Comparison of ENCODE assay signal across 8 cellular contexts in genomic region chr3:154758109-154758868, GRCh38.
A peak's percentile ranks its signal among the peaks of the same experiment; 100 is the strongest.
DNase-seq lines count a peak whose midpoint lies in the region; ATAC-seq and TF ChIP-seq lines count a peak whose summit lies in the region.

No MANE protein-coding gene starts in this region.

- H3K9me3 ChIP-seq in left ventricle myocardium inferior (replicated peaks) (peaks cover 6% of the 10 kb centered on the region), OCI-LY3 (ENCODE audit: insufficient read depth, low read length) (no peaks in the 10 kb centered on the region), thoracic aorta (no peaks in the 10 kb centered on the region)

- no peak overlapping the region for H3K4me3 ChIP-seq in left ventricle myocardium inferior
- H3K4me3 ChIP-seq in OCI-LY3 (ENCODE audit: low read length) = no peak overlapping the region
- no peak overlapping the region for H3K4me3 ChIP-seq in fibroblast of mammary gland (ENCODE audit: control insufficient read depth, low read depth, low read length)
- H3K4me3 ChIP-seq in thoracic aorta = no peak overlapping the region

- H4K20me1 ChIP-seq in OCI-LY3 (ENCODE audit: insufficient read depth, low read length) = no peaks in the 10 kb centered on the region

- DNase-seq in left ventricle myocardium inferior (no peak), cardiac septum (ENCODE audit: low spot score) (no peak), fibroblast of mammary gland (ENCODE audit: low read depth) (peak; percentile 65), thoracic aorta (ENCODE audit: low spot score) (no peak), GM19240 (ENCODE audit: insufficient read length, low spot score) (no peak)
- DNase-seq in activated CD4-positive, CD25-positive, alpha-beta regulatory T cell (lab: John Stamatoyannopoulos, UW) = no peak

- H3K4me2 ChIP-seq in OCI-LY3 (ENCODE audit: low read length) = no peak overlapping the region

- H3K27ac ChIP-seq in left ventricle myocardium inferior (replicated peaks) (no peak overlapping the region), OCI-LY3 (ENCODE audit: low read length) (no peak overlapping the region), thoracic aorta (no peak overlapping the region)

- H3K79me2 ChIP-seq in OCI-LY3 (ENCODE audit: low read length) = no peaks in the 10 kb centered on the region

- H3K36me3 ChIP-seq in left ventricle myocardium inferior (no peaks in the 10 kb centered on the region), OCI-LY3 (replicated peaks; ENCODE audit: low read depth, low read length) (no peaks in the 10 kb centered on the region), thoracic aorta (no peaks in the 10 kb centered on the region)

- H2AFZ ChIP-seq in OCI-LY3 (ENCODE audit: low read depth, low read length) = no peak overlapping the region

- H3K27me3 ChIP-seq in left ventricle myocardium inferior (ENCODE audit: low read depth) (no peaks in the 10 kb centered on the region), OCI-LY3 (ENCODE audit: low read depth, low read length) (no peaks in the 10 kb centered on the region), thoracic aorta (replicated peaks; ENCODE audit: insufficient read depth) (no peaks in the 10 kb centered on the region)

- H3K4me1 ChIP-seq in left ventricle myocardium inferior (no peaks in the 10 kb centered on the region), OCI-LY3 (ENCODE audit: low read length) (peaks cover 4% of the 10 kb centered on the region; the same call in 1 of the 2 replicates), thoracic aorta (ENCODE audit: control insufficient read depth in 1 of 2, low read depth in 2 of 2) (peaks cover 0 to 5% of the 10 kb centered on the region in 2 donors)

- intact Hi-C loops in left ventricle myocardium inferior (cut with micrococcal nuclease) (no loop called here), cardiac septum (cut with DNase I) (loop anchor here (5.0 kb wide), 1 partner anchor 564 kb away; no protein-coding TSS in a partner anchor)

- no peak for ATAC-seq in thoracic aorta (ENCODE audit: insufficient number of reproducible peaks, low FRiP score, low read depth)
- ATAC-seq in GM18511 (IDR thresholded peaks at IDR 0.05; ENCODE audit: unreplicated experiment) = no peak

- TF ChIP-seq CTCF in left ventricle myocardium inferior (IDR thresholded peaks at IDR 0.05; ENCODE audit: borderline replicate concordance) = peak; percentile 58
- peak; percentile 71 for TF ChIP-seq CTCF in OCI-LY3 (IDR thresholded peaks at IDR 0.05; ENCODE audit: low read depth, low read length)
- peak; percentile 54 for TF ChIP-seq CTCF in fibroblast of mammary gland (conservative IDR thresholded peaks at IDR 0.05; ENCODE audit: control insufficient read depth, insufficient read depth, low read depth, low read length)
- TF ChIP-seq CTCF in thoracic aorta (IDR thresholded peaks at IDR 0.05) = peak; percentile 41

- no peak overlapping the region for H3K9ac ChIP-seq in OCI-LY3 (ENCODE audit: low read length)
